11 cellular contexts compared by ENCODE assay signal in the genomic region with DNA sequence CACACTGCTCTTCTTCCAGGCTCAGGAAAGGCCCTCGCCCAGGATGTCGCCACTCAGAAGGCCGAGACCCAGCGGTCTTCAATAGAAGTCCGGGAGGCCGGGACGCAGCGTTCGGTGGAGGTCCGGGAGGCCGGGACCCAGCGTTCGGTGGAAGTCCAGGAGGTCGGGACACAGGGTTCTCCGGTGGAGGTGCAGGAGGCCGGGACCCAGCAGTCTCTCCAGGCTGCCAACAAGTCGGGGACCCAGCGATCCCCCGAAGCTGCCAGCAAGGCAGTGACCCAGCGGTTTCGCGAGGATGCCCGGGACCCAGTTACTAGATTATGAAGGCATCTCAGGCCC. TPM values are rescaled to one million over a fixed set of nuclear protein-coding genes. Genes with fewer than 3 reads are reported as not detected.
"Had no signal": no experiment of that assay in that cellular context is flagged by ENCODE, and none has a peak within 500 bp of the region (broad histone marks: within the 10 kb centered on the region; RNA-seq: fewer than 3 reads in every experiment).

No MANE protein-coding gene starts in this region.

- H3K4me3 ChIP-seq: GM23248, HAP-1 had no signal

- H3K9me3 Mint-ChIP-seq: HFFc6, IgD-negative memory B cell had no signal

- FAIRE-seq: HepG2 had no signal

- H3K36me3 Mint-ChIP-seq: IgD-negative memory B cell had no signal

- DNase-seq: GM23248, GOT3, HFFc6 had no signal

- H3K4me3 Mint-ChIP-seq: HFFc6, IgD-negative memory B cell had no signal

- H3K27ac ChIP-seq: GM23248, HL-60 had no signal

- H3K4me1 Mint-ChIP-seq: IgD-negative memory B cell had no signal

- H3K36me3 ChIP-seq: HAP-1 had no signal

- H3K27ac Mint-ChIP-seq: HFFc6, IgD-negative memory B cell had no signal

- H2AFZ ChIP-seq: GM23248 had no signal

- H3K9ac ChIP-seq: GM23248 had no signal

- H3K9me3 ChIP-seq: HAP-1 had no signal

- H3K4me1 ChIP-seq: HAP-1 had no signal

- ATAC-seq: HCT116, HepG2 had no signal

RNA-seq across cellular contexts. Expression of gene KHDC3L, which starts 1.0 kb away (rescaled TPM):
- total RNA-seq: GM23248, H4, HepG2, HFFc6, HT1080 had no signal
- polyA plus RNA-seq: GM23248, HepG2, IgD-negative memory B cell had no signal

RNA-seq across cellular contexts. Expression of gene OOEP, which starts 6.2 kb away (rescaled TPM):
- total RNA-seq: GM23248, H4, H7, HepG2, HFFc6, HT1080 had no signal
- polyA plus RNA-seq: GM23248, HepG2 had no signal

RNA-seq across cellular contexts. Expression of gene DPPA5, which starts 9.4 kb away (rescaled TPM):
- total RNA-seq: GM23248, H4, HepG2, HFFc6, HT1080 had no signal
- polyA plus RNA-seq: GM23248, HepG2, IgD-negative memory B cell had no signal

RNA-seq across cellular contexts. Expression of gene DDX43, which starts 31.1 kb away (rescaled TPM):
- total RNA-seq: H4, HepG2, HFFc6, HT1080 had no signal
- polyA plus RNA-seq: HepG2 had no signal
